Comparison of ENCODE assay signal across 16 cellular contexts in the genomic region with DNA sequence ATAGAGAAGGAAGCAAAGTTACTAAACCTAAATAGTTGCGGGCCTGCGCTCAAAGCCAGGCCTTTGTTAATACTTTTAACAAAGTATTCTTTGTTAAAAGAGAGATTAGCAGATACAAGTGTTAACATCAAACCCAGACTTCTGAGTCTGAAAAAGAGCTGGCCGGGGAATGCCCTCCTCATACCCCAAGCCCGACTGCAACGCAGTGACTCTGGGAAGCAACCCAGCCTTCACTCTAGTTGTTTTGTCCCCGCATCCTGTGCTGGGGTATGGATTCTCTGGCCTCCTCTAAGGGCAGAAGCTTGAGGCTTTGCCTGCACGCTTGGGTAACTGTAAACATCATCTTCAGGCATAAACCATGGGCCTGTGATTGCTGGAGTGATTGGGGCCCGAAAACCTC. TPM values are rescaled to one million over a fixed set of nuclear protein-coding genes. Genes with fewer than 3 reads are reported as not detected.
DNase-seq lines count a peak whose midpoint lies in the region; ATAC-seq lines count a peak whose summit lies in the region.
"Had no signal": no experiment of that assay in that cellular context is flagged by ENCODE, and none has a peak within 500 bp of the region (broad histone marks: within the 10 kb centered on the region; RNA-seq: fewer than 3 reads in every experiment).

No MANE protein-coding gene starts in this region.

- no peaks in the 10 kb centered on the region for H3K27me3 Mint-ChIP-seq in effector memory CD8-positive, alpha-beta T cell

- H3K9me3 ChIP-seq in GM23248 (ENCODE audit: low read depth) = no peaks in the 10 kb centered on the region
- H3K9me3 ChIP-seq: heart left ventricle had no signal

- H3K9ac ChIP-seq in GM23248 = no peak overlapping the region
- H3K9ac ChIP-seq in rectal smooth muscle tissue (ENCODE audit: low read length) = no peak overlapping the region

- H3K27ac Mint-ChIP-seq in effector memory CD8-positive, alpha-beta T cell = peak overlapping the region; percentile 56 to 67

- peaks cover 46% of the 10 kb centered on the region for H3K36me3 ChIP-seq in GM23248 (ENCODE audit: low read depth)
- peaks cover 23% of the 10 kb centered on the region for H3K36me3 ChIP-seq in rectal smooth muscle tissue (ENCODE audit: control insufficient read depth, insufficient read depth, low read length)

- H3K4me1 Mint-ChIP-seq in effector memory CD8-positive, alpha-beta T cell (ENCODE audit: low read depth in 2 of 2) = peaks cover 5 to 16% of the 10 kb centered on the region in 2 donors

- 81 to 82% methylated on average over 8 of the region's 8 CpGs for WGBS in GM23248 (ENCODE audit: low coverage in 1 of 2, low lambda C conversion rate in 2 of 2, missing lambda C conversion rate in 2 of 2), 2 experiments

- H3K27ac ChIP-seq in GM23248 = peak overlapping the region; percentile 95
- peak overlapping the region; percentile 63 for H3K27ac ChIP-seq in rectal smooth muscle tissue (ENCODE audit: low read depth, low read length)

- peak; percentile 21 for DNase-seq in activated CD4-positive, CD25-positive, alpha-beta regulatory T cell treated with anti-CD3 and anti-CD28 coated beads, Interleukin-2, amount 50 U/mL, for 72 hours
- DNase-seq in activated CD4-positive, CD25-positive, alpha-beta regulatory T cell (lab: John Stamatoyannopoulos, UW) = no peak
- no peak for DNase-seq in GM23248
- DNase-seq in effector memory CD8-positive, alpha-beta T cell = no peak
- DNase-seq in DMS53 treated with DMSO at 0.1 percent for 48 hours (lab: John Stamatoyannopoulos, UW; ENCODE audit: unreplicated experiment) = no peak
- DNase-seq in NOMO-1 treated with DMSO at 0.1 percent for 48 hours (lab: John Stamatoyannopoulos, UW; ENCODE audit: unreplicated experiment) = no peak
- DNase-seq: activated CD4-positive, alpha-beta T cell treated with anti-CD3 and anti-CD28 coated beads, Interleukin-2, amount 50 U/mL, for 1 hour; heart left ventricle; KBM-7; left cardiac atrium; NCI-H1436 treated with DMSO at 0.1 percent for 48 hours; NCI-H524; retina had no signal

- peaks cover 6% of the 10 kb centered on the region; the same call in 1 of the 2 replicates for H3K79me2 ChIP-seq in GM23248 (ENCODE audit: insufficient read depth)

- ATAC-seq in effector memory CD8-positive, alpha-beta T cell (replicated peaks) = no peak
- ATAC-seq in GM19328 (IDR thresholded peaks at IDR 0.05; ENCODE audit: unreplicated experiment) = no peak
- ATAC-seq: left cardiac atrium, Panc1 had no signal

- H4K20me1 ChIP-seq in GM23248 (ENCODE audit: insufficient read depth) = no peaks in the 10 kb centered on the region

- H3K4me3 ChIP-seq in GM23248 (no peak overlapping the region), rectal smooth muscle tissue (ENCODE audit: low read length) (no peak overlapping the region)
- H3K4me3 ChIP-seq: heart left ventricle had no signal

- no peak overlapping the region for H3K4me2 ChIP-seq in GM23248 (ENCODE audit: unreplicated experiment)

- no peak overlapping the region for H2AFZ ChIP-seq in GM23248

- peaks cover 79% of the 10 kb centered on the region for H3K36me3 Mint-ChIP-seq in effector memory CD8-positive, alpha-beta T cell (ENCODE audit: insufficient read depth)

- no peaks in the 10 kb centered on the region for H3K9me3 Mint-ChIP-seq in effector memory CD8-positive, alpha-beta T cell

- no peaks in the 10 kb centered on the region for H3K9me2 ChIP-seq in GM23248 (ENCODE audit: insufficient read depth)

- in situ Hi-C loops in GM23248 (cut with MboI) = no loop called here

- H3K27me3 ChIP-seq in GM23248 (replicated peaks; ENCODE audit: insufficient read depth) (no peaks in the 10 kb centered on the region), rectal smooth muscle tissue (ENCODE audit: control insufficient read depth, insufficient read depth, low read length) (no peaks in the 10 kb centered on the region)
- H3K27me3 ChIP-seq: heart left ventricle had no signal

- H3K4me3 Mint-ChIP-seq in effector memory CD8-positive, alpha-beta T cell = no peak overlapping the region

- H3K4me1 ChIP-seq in GM23248 (ENCODE audit: insufficient read depth) (peaks cover 20% of the 10 kb centered on the region), rectal smooth muscle tissue (ENCODE audit: control insufficient read depth, insufficient read depth, low read length) (peaks cover 12% of the 10 kb centered on the region)

- H3F3A ChIP-seq in GM23248 (ENCODE audit: insufficient read depth) = peaks cover 37% of the 10 kb centered on the region; the same call in 1 of the 2 replicates

RNA-seq across cellular contexts. Expression of a gene that starts 48.3 kb away (rescaled TPM):
- total RNA-seq in GM23248 (2014; rRNA removed; shearing (Covaris generic)) = 87.4 and 90.5 TPM in 2 replicates
- 31.9 and 32.7 TPM in 2 replicates for polyA plus RNA-seq in GM23248 (2016; fragmentation: Nextera tagmentation; extraction: Ambion mirVana)

RNA-seq across cellular contexts. Expression of a gene that starts 54.1 kb away (rescaled TPM):
- total RNA-seq in GM23248 (2014; rRNA removed; shearing (Covaris generic)) = 34.5 and 35.8 TPM in 2 replicates
- 20.3 and 31.1 TPM in 2 replicates for polyA plus RNA-seq in GM23248 (2016; fragmentation: Nextera tagmentation; extraction: Ambion mirVana)
